Comparison of ENCODE assay signal across 1 cellular context in genomic region chr1:7012461-7012924, GRCh38.
TF ChIP-seq lines count a peak whose summit lies in the region.

No MANE protein-coding gene starts in this region.

TF ChIP-seq in IMR-90, 13 proteins besides CTCF, POLR2A, EP300 and RAD21 (continued from another document):
- TF ChIP-seq RFX5 (IDR thresholded peaks at IDR 0.05; ENCODE audit: low read depth, low read length): no peak
